ENCODE assay signal across 8 cellular contexts in the genomic region with DNA sequence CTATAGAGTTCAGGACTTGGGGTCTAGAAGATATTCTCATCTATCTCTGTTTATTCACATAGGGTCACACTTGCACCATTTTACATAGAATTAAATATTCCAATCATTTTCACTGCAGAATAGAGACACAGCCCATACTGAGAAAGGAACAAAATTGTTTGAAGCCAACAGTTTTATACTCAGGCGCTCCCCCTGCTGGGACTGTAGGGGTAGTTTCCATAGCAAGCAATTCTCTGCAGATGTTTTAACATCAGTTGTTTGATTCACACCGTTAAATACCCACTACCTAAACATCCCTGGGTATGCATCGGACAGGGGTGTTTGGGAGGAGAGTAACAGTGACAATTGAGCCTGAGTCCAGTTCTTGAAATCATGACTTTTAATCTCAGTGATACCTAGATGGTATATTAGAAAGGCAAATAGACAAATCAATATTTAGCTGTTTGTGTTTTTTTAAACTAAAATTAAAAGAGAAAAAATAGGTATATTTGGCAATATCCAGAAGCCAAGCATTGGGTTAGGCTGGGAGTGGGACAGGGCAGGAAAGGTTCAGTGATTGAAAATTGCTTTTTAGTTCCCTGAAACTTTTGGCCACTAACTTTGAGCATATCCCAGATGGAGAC. TPM values are rescaled to one million over a fixed set of nuclear protein-coding genes. Genes with fewer than 3 reads are reported as not detected.
DNase-seq lines count a peak whose midpoint lies in the region; ATAC-seq and TF ChIP-seq lines count a peak whose summit lies in the region.

No MANE protein-coding gene starts in this region.

- no peaks in the 10 kb centered on the region for H3K4me1 ChIP-seq in CD4-positive, alpha-beta memory T cell (ENCODE audit: insufficient read depth, low read length)
- H3K4me1 ChIP-seq in ascending aorta (no peaks in the 10 kb centered on the region), tibial artery (no peaks in the 10 kb centered on the region)

- no peak overlapping the region for H3K4me3 Mint-ChIP-seq in CD4-positive, alpha-beta memory T cell

- POLR2A ChIA-PET in CD4-positive, alpha-beta memory T cell (lab: Charles Lee; ENCODE audit: partially characterized antibody): interaction anchor here (1.3 kb wide), 1 partner anchor 33 kb away, joined by 5 read pairs; a partner anchor contains a TSS

- H3K27ac ChIP-seq in CD4-positive, alpha-beta memory T cell (ENCODE audit: low read depth, low read length): no peak overlapping the region
- H3K27ac ChIP-seq in ascending aorta: no peak overlapping the region
- no peak overlapping the region for H3K27ac ChIP-seq in tibial artery

- H3K36me3 Mint-ChIP-seq in CD4-positive, alpha-beta memory T cell: peaks cover 8 to 20% of the 10 kb centered on the region in 2 donors

- peaks cover 2 to 10% (median 6%) of the 10 kb centered on the region in 4 donors for H3K4me1 Mint-ChIP-seq in CD4-positive, alpha-beta memory T cell

- peak in 2 of 3 experiments; percentile 35 to 56 for TF ChIP-seq CTCF in ascending aorta (IDR thresholded peaks at IDR 0.05)
- peak; percentile 28 to 38 for TF ChIP-seq CTCF in tibial artery (IDR thresholded peaks at IDR 0.05)

- CTCF ChIA-PET in CD4-positive, alpha-beta memory T cell (lab: Charles Lee; ENCODE audit: partially characterized antibody): interaction anchor here (0.8 to 2.0 kb wide), 9 partner anchors 9 to 163 kb away, joined by 3 to 7 read pairs (median 5); no protein-coding TSS in a partner anchor

- no peaks in the 10 kb centered on the region for H3K36me3 ChIP-seq in CD4-positive, alpha-beta memory T cell (ENCODE audit: insufficient read depth, low read length)
- peaks cover 0 to 9% of the 10 kb centered on the region in 2 donors for H3K36me3 ChIP-seq in ascending aorta
- H3K36me3 ChIP-seq in tibial artery: peaks cover 0 to 33% (median 10%) of the 10 kb centered on the region in 3 donors

- H3K27me3 Mint-ChIP-seq in CD4-positive, alpha-beta memory T cell: no peaks in the 10 kb centered on the region

- H3K27me3 ChIP-seq in CD4-positive, alpha-beta memory T cell (ENCODE audit: insufficient read depth, low read length): no peaks in the 10 kb centered on the region
- H3K27me3 ChIP-seq in ascending aorta (no peaks in the 10 kb centered on the region), tibial artery (no peaks in the 10 kb centered on the region)

- peak in 4 of 5 donors; percentile 10 to 30 (median 20) for DNase-seq in CD4-positive, alpha-beta memory T cell
- peak; percentile 46 for DNase-seq in OCI-M1 (lab: John Stamatoyannopoulos, UW)
- DNase-seq in ascending aorta (ENCODE audit: low spot score in 2 of 2): no peak
- peak; percentile 39 for DNase-seq in kidney tubule cell (ENCODE audit: low spot score)
- no peak for DNase-seq in tibial artery
- no peak for DNase-seq in occipital lobe (lab: John Stamatoyannopoulos, UW)
- DNase-seq in islet precursor cell: no peak

- intact Hi-C loops in CD4-positive, alpha-beta memory T cell (cut with micrococcal nuclease): loop anchor here (1.0 kb wide), 1 partner anchor 161 kb away; no protein-coding TSS in a partner anchor
- intact Hi-C loops in ascending aorta (cut with DNase I) (loop anchor here (5.0 kb wide), 1 partner anchor 59 kb away; no protein-coding TSS in a partner anchor), tibial artery (cut with DNase I; ENCODE audit: low total_unique reads) (loop anchor here (10.0 kb wide), 1 partner anchor 163 kb away; no protein-coding TSS in a partner anchor)

- H3K9me3 Mint-ChIP-seq in CD4-positive, alpha-beta memory T cell: no peaks in the 10 kb centered on the region

- no peak overlapping the region for H3K4me3 ChIP-seq in CD4-positive, alpha-beta memory T cell (ENCODE audit: low read length in 2 of 2)
- H3K4me3 ChIP-seq in ascending aorta: no peak overlapping the region
- no peak overlapping the region for H3K4me3 ChIP-seq in tibial artery

- peak; percentile 55 for ATAC-seq in GM21526 (IDR thresholded peaks at IDR 0.05; ENCODE audit: low FRiP score, unreplicated experiment)

- H3K9me3 ChIP-seq in CD4-positive, alpha-beta memory T cell (ENCODE audit: control insufficient read depth in 1 of 2, low read length in 2 of 2): no peaks in the 10 kb centered on the region
- H3K9me3 ChIP-seq in ascending aorta (no peaks in the 10 kb centered on the region), tibial artery (no peaks in the 10 kb centered on the region)

- H3K27ac Mint-ChIP-seq in CD4-positive, alpha-beta memory T cell: peak overlapping the region in 1 of 7 donors; percentile 29

RNA-seq across cellular contexts. Expression of a gene that starts 33.8 kb away (rescaled TPM):
- 10 to 100 TPM in 1 of 2 experiments, 1 to 10 TPM in 1; 8.7 to 10.6 TPM for total RNA-seq in CD4-positive, alpha-beta memory T cell
- 1 to 10 TPM; 2.5 to 2.8 TPM for polyA plus RNA-seq in CD4-positive, alpha-beta memory T cell
- total RNA-seq in ascending aorta (11.0 TPM), occipital lobe (1.9 TPM)

Comparison
In these comparisons a context has a peak if more than half of its experiments do, and no peak if none do; other contexts are left out.
1. DNase-seq: peak in CD4-positive, alpha-beta memory T cell (4 of 5), OCI-M1 (single experiment) and kidney tubule cell (single experiment); none in ascending aorta (0 of 2), tibial artery (0 of 2), occipital lobe (single experiment) and islet precursor cell (single experiment).